13 cellular contexts compared by ENCODE assay signal in genomic region chr5:115096034-115096769, GRCh38.
A peak's percentile ranks its signal among the peaks of the same experiment; 100 is the strongest.
DNase-seq lines count a peak whose midpoint lies in the region; ATAC-seq and TF ChIP-seq lines count a peak whose summit lies in the region.
"Had no signal": no experiment of that assay in that cellular context is flagged by ENCODE, and none has a peak within 500 bp of the region (broad histone marks: within the 10 kb centered on the region; RNA-seq: fewer than 3 reads in every experiment).

No MANE protein-coding gene starts in this region.

- no peaks in the 10 kb centered on the region for H3K36me3 Mint-ChIP-seq in GM23338 (ENCODE audit: low read depth)
- H3K36me3 Mint-ChIP-seq in neural crest cell (ENCODE audit: low read depth): no peaks in the 10 kb centered on the region
- H3K36me3 Mint-ChIP-seq: naive thymus-derived CD8-positive, alpha-beta T cell had no signal

- ATAC-seq in GM23338 (peak; percentile 72), GM21367 (IDR thresholded peaks at IDR 0.05; ENCODE audit: unreplicated experiment) (no peak), HG02623 (IDR thresholded peaks at IDR 0.05; ENCODE audit: unreplicated experiment) (no peak)
- ATAC-seq: HCT116; naive thymus-derived CD8-positive, alpha-beta T cell had no signal

- H3K79me2 ChIP-seq in GM23338 (replicated peaks; ENCODE audit: insufficient read depth): no peaks in the 10 kb centered on the region

- H3K27me3 ChIP-seq in GM23338 (ENCODE audit: insufficient read depth): no peaks in the 10 kb centered on the region

- peaks cover 13% of the 10 kb centered on the region for H3K4me1 ChIP-seq in GM23338 (ENCODE audit: insufficient read depth)

- no peaks in the 10 kb centered on the region for H3F3A ChIP-seq in GM23338 (replicated peaks; ENCODE audit: low read depth)

- no peak overlapping the region for H3K4me3 Mint-ChIP-seq in GM23338
- H3K4me3 Mint-ChIP-seq in neural crest cell: peak overlapping the region; percentile 18
- H3K4me3 Mint-ChIP-seq: naive thymus-derived CD8-positive, alpha-beta T cell had no signal

- H3K4me3 ChIP-seq in GM23338: no peak overlapping the region

- no peak overlapping the region for H3K27ac ChIP-seq in GM23338 (ENCODE audit: low read depth)
- peak overlapping the region; percentile 42 for H3K27ac ChIP-seq in caudate nucleus (ENCODE audit: low read depth, low read length)

- H4K20me1 ChIP-seq in GM23338 (replicated peaks; ENCODE audit: insufficient read depth): no peaks in the 10 kb centered on the region

- TF ChIP-seq CTCF in GM23338 (conservative IDR thresholded peaks at IDR 0.05; ENCODE audit: low read depth in 2 of 2) (no peak), neural crest cell (conservative IDR thresholded peaks at IDR 0.05) (no peak)

- H3K4me1 Mint-ChIP-seq in GM23338 (peaks cover 26% of the 10 kb centered on the region), neural crest cell (peaks cover 4% of the 10 kb centered on the region)
- H3K4me1 Mint-ChIP-seq: naive thymus-derived CD8-positive, alpha-beta T cell had no signal

- H3K27ac Mint-ChIP-seq in GM23338 (no peak overlapping the region), neural crest cell (ENCODE audit: unreplicated experiment) (peak overlapping the region; percentile 47)
- H3K27ac Mint-ChIP-seq: naive thymus-derived CD8-positive, alpha-beta T cell had no signal

- no peak overlapping the region for H3K4me2 ChIP-seq in GM23338

- DNase-seq in GM23338 (ENCODE audit: low spot score) (peak; percentile 17), NCI-H446 treated with DMSO at 0.1 percent for 48 hours (lab: John Stamatoyannopoulos, UW) (peak; percentile 90), caudate nucleus (lab: John Stamatoyannopoulos, UW) (peak in 38 of 61 donors; percentile 1 to 71 (median 12)), neural crest cell (ENCODE audit: low read depth, low spot score) (no peak), NK-92 (lab: John Stamatoyannopoulos, UW; ENCODE audit: unreplicated experiment) (no peak), NCI-H748 (lab: John Stamatoyannopoulos, UW; ENCODE audit: unreplicated experiment) (no peak)
- DNase-seq: activated gamma-delta T cell; GF-D8; naive thymus-derived CD8-positive, alpha-beta T cell; NCI-H1092 treated with DMSO at 0.1 percent for 48 hours had no signal

- H3K9me2 ChIP-seq in GM23338 (ENCODE audit: insufficient read depth): 0 out of 2 replicates have a peak, but pooled peaks cover 7% of the 10 kb centered on the region

- H3K27me3 Mint-ChIP-seq in GM23338 (ENCODE audit: insufficient read depth, low read depth, poor library complexity) (no peaks in the 10 kb centered on the region), neural crest cell (ENCODE audit: low read depth) (no peaks in the 10 kb centered on the region)

- H3K9me3 Mint-ChIP-seq in GM23338: no peaks in the 10 kb centered on the region
- no peaks in the 10 kb centered on the region for H3K9me3 Mint-ChIP-seq in neural crest cell
- H3K9me3 Mint-ChIP-seq: naive thymus-derived CD8-positive, alpha-beta T cell had no signal

- H2AFZ ChIP-seq in GM23338: peak overlapping the region; percentile 98

- no peaks in the 10 kb centered on the region for H3K36me3 ChIP-seq in GM23338 (ENCODE audit: insufficient read depth)

TF ChIP-seq in GM23338, 12 proteins besides CTCF, POLR2A, EP300 and RAD21:
- TF ChIP-seq ZNF462 (CRISPR knock-in tag; IDR thresholded peaks at IDR 0.05) (0 out of 2 replicates have a peak, but pooled peaks have one; percentile 38), POLR2AphosphoS5 (IDR thresholded peaks at IDR 0.05; ENCODE audit: low read depth) (no peak)

Comparison
In these comparisons a context has a peak if more than half of its experiments do, and no peak if none do; other contexts are left out.
1. DNase-seq: peak in GM23338 (single experiment), NCI-H446 treated with DMSO at 0.1 percent for 48 hours (single experiment) and caudate nucleus (38 of 61); none in neural crest cell (single experiment), NK-92 (single experiment) and NCI-H748 (single experiment).